Comparison of ENCODE assay signal across 1 cellular context in genomic region chr10:103551619-103552602, GRCh38.
TF ChIP-seq lines count a peak whose summit lies in the region.

No MANE protein-coding gene starts in this region.

TF ChIP-seq in HepG2, 621 proteins besides CTCF, POLR2A, EP300 and RAD21 (continued from another document):
- TF ChIP-seq ZNF414 (CRISPR knock-in tag; IDR thresholded peaks at IDR 0.05), result no peak
